ENCODE assay signal across 17 cellular contexts in the genomic region with DNA sequence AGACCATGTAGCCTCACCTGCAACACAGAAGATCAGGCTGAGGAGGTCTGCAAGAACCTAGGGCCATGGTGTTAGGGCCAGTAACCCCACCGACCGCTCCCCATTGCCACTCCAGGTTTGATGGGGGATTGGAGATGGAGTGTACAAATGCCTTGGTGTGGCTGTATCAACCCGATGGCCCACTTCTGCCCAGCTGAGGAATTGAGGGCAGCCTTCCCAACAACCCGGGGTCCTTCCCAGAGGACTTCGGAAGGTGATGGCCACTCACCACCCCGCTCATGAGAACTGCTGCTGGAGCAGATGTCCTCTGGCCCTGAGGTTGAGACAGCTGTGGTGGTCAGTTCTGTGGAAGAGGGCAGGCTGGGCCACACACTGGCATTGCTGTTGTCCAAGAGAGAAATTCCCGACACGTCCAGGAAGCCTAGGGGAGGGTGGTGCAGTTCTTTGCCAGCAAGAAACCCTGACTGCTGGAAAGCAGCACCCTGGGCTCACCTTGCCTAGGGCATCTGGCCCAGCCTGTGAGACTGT. TPM values are rescaled to one million over a fixed set of nuclear protein-coding genes. Genes with fewer than 3 reads are reported as not detected.
DNase-seq lines count a peak whose midpoint lies in the region; ATAC-seq and TF ChIP-seq lines count a peak whose summit lies in the region.
"Had no signal": no experiment of that assay in that cellular context is flagged by ENCODE, and none has a peak within 500 bp of the region (broad histone marks: within the 10 kb centered on the region; RNA-seq: fewer than 3 reads in every experiment).

No MANE protein-coding gene starts in this region.

- H3K14ac ChIP-seq in neuronal stem cell (ENCODE audit: low read length): no peak overlapping the region

- H4K91ac ChIP-seq in neuronal stem cell (ENCODE audit: low read depth, low read length, poor library complexity): no peak overlapping the region

- H3K4me1 ChIP-seq in neuronal stem cell (ENCODE audit: control insufficient read depth in 2 of 2, insufficient read depth in 1 of 2, low read depth in 1 of 2, low read length in 2 of 2) (peaks cover 0 to 11% of the 10 kb centered on the region in 2 donors), mucosa of descending colon (ENCODE audit: low read depth) (peaks cover 4% of the 10 kb centered on the region)
- H3K4me1 ChIP-seq: BE2C had no signal

- peaks cover 70% of the 10 kb centered on the region for H3K36me3 Mint-ChIP-seq in activated T-cell treated with anti-CD3 and anti-CD28 coated beads, Interleukin-2, amount 50 U/mL, for 24 hours (ENCODE audit: low read depth)
- H3K36me3 Mint-ChIP-seq in stimulated activated effector memory CD8-positive, alpha-beta T cell treated with anti-CD3 and anti-CD28 coated beads, Interleukin-12 subunit alpha, Interleukin-12 subunit beta, amount 100 ng/mL, for 72 hours: peaks cover 43% of the 10 kb centered on the region

- ATAC-seq in stimulated activated effector memory CD8-positive, alpha-beta T cell treated with anti-CD3 and anti-CD28 coated beads, Interleukin-12 subunit alpha, Interleukin-12 subunit beta, amount 100 ng/mL, for 72 hours: no peak
- no peak for ATAC-seq in GM19455 (IDR thresholded peaks at IDR 0.05; ENCODE audit: unreplicated experiment)
- ATAC-seq in mucosa of descending colon: no peak
- ATAC-seq: GM12878, HCT116 had no signal

- H3K4me3 Mint-ChIP-seq in activated T-cell treated with anti-CD3 and anti-CD28 coated beads, Interleukin-2, amount 50 U/mL, for 24 hours: no peak overlapping the region
- H3K4me3 Mint-ChIP-seq in stimulated activated effector memory CD8-positive, alpha-beta T cell treated with anti-CD3 and anti-CD28 coated beads, Interleukin-12 subunit alpha, Interleukin-12 subunit beta, amount 100 ng/mL, for 72 hours: no peak overlapping the region
- H3K4me3 Mint-ChIP-seq: CD4-positive, alpha-beta memory T cell had no signal

- no peak overlapping the region for H4K8ac ChIP-seq in neuronal stem cell (ENCODE audit: low read depth, low read length)

- no peak overlapping the region for H3K9ac ChIP-seq in neuronal stem cell (ENCODE audit: low read depth, low read length, poor library complexity)
- H3K9ac ChIP-seq: GM23248 had no signal

- H3K27me3 Mint-ChIP-seq in activated T-cell treated with anti-CD3 and anti-CD28 coated beads, Interleukin-2, amount 50 U/mL, for 24 hours: no peaks in the 10 kb centered on the region
- H3K27me3 Mint-ChIP-seq: CD4-positive, alpha-beta memory T cell had no signal

- H3K36me3 ChIP-seq in neuronal stem cell (replicated peaks in 1 of 2; ENCODE audit: control insufficient read depth in 2 of 2, insufficient read depth in 2 of 2, low read length in 2 of 2): peaks cover 41 to 96% of the 10 kb centered on the region in 2 donors
- H3K36me3 ChIP-seq in mucosa of descending colon (ENCODE audit: low read depth): no peaks in the 10 kb centered on the region

- H2AFZ ChIP-seq in neuronal stem cell (ENCODE audit: low read length): no peak overlapping the region
- H2AFZ ChIP-seq: GM23248 had no signal

- no peak for DNase-seq in activated T-cell treated with anti-CD3 and anti-CD28 coated beads, Interleukin-2, amount 50 U/mL, for 24 hours
- no peak for DNase-seq in activated T-cell treated with anti-CD3 and anti-CD28 coated beads, Interleukin-2, amount 50 U/mL, for 1 hour
- DNase-seq in neuronal stem cell (ENCODE audit: low spot score): no peak
- DNase-seq in stimulated activated effector memory CD8-positive, alpha-beta T cell treated with anti-CD3 and anti-CD28 coated beads, Interleukin-12 subunit alpha, Interleukin-12 subunit beta, amount 100 ng/mL, for 72 hours (ENCODE audit: low spot score in 2 of 2): peak in 1 of 2 donors; percentile 42
- no peak for DNase-seq in mucosa of descending colon
- DNase-seq in activated effector memory CD4-positive, alpha-beta T cell treated with Interleukin-2 at 50 U/mL for 16 hours: no peak
- DNase-seq: BE2C; CD4-positive, alpha-beta memory T cell; DMS79 had no signal

- H3K4me1 Mint-ChIP-seq in activated T-cell treated with anti-CD3 and anti-CD28 coated beads, Interleukin-2, amount 50 U/mL, for 24 hours (ENCODE audit: low read depth): peaks cover 18% of the 10 kb centered on the region
- H3K4me1 Mint-ChIP-seq in stimulated activated effector memory CD8-positive, alpha-beta T cell treated with anti-CD3 and anti-CD28 coated beads, Interleukin-12 subunit alpha, Interleukin-12 subunit beta, amount 100 ng/mL, for 72 hours: peaks cover 28% of the 10 kb centered on the region

- H2BK15ac ChIP-seq in neuronal stem cell (ENCODE audit: low read length): no peak overlapping the region

- H3K4me3 ChIP-seq in neuronal stem cell (ENCODE audit: low read length in 2 of 2) (no peak overlapping the region), mucosa of descending colon (no peak overlapping the region)
- H3K4me3 ChIP-seq: GM12878, GM23248 had no signal

- peak overlapping the region; percentile 26 for H3K27ac Mint-ChIP-seq in activated T-cell treated with anti-CD3 and anti-CD28 coated beads, Interleukin-2, amount 50 U/mL, for 24 hours
- peak overlapping the region; percentile 68 for H3K27ac Mint-ChIP-seq in stimulated activated effector memory CD8-positive, alpha-beta T cell treated with anti-CD3 and anti-CD28 coated beads, Interleukin-12 subunit alpha, Interleukin-12 subunit beta, amount 100 ng/mL, for 72 hours

- no peaks in the 10 kb centered on the region for H3K27me3 ChIP-seq in neuronal stem cell (ENCODE audit: control insufficient read depth in 3 of 3, insufficient read depth in 3 of 3, low read depth in 1 of 3, low read length in 3 of 3)
- H3K27me3 ChIP-seq: BE2C had no signal

- H2AK5ac ChIP-seq in neuronal stem cell (ENCODE audit: low read depth, low read length): no peak overlapping the region

- no peak overlapping the region for H2BK5ac ChIP-seq in neuronal stem cell (ENCODE audit: low read length)

- H3K79me1 ChIP-seq in neuronal stem cell (ENCODE audit: low read depth, low read length): peaks cover 8% of the 10 kb centered on the region

- TF ChIP-seq CTCF in mucosa of descending colon (IDR thresholded peaks at IDR 0.05): no peak

- peak overlapping the region; percentile 69 for H3K23ac ChIP-seq in neuronal stem cell (ENCODE audit: low read depth, low read length, poor library complexity)

- no CpG with 5 or more reads among the region's 8 CpGs for WGBS in neuronal stem cell (ENCODE audit: extremely low coverage in 2 of 2, insufficient read length in 2 of 2, insufficient replicate concordance in 1 of 2), 2 donors

- no peak overlapping the region for H2BK120ac ChIP-seq in neuronal stem cell (ENCODE audit: low read depth, low read length)

- H2BK12ac ChIP-seq in neuronal stem cell (ENCODE audit: low read length): no peak overlapping the region

- H3K4ac ChIP-seq in neuronal stem cell (ENCODE audit: low read length): no peak overlapping the region

- H3K4me2 ChIP-seq in neuronal stem cell (ENCODE audit: insufficient read depth, low read length, poor library complexity, severe bottlenecking): no peak overlapping the region

- H3K9me3 ChIP-seq in neuronal stem cell (replicated peaks in 1 of 2; ENCODE audit: control insufficient read depth in 2 of 2, insufficient read depth in 1 of 2, low read depth in 1 of 2, low read length in 2 of 2): no peaks in the 10 kb centered on the region
- H3K9me3 ChIP-seq in mucosa of descending colon: no peaks in the 10 kb centered on the region
- H3K9me3 ChIP-seq: BE2C had no signal

- H3K27ac ChIP-seq in cingulate gyrus (ENCODE audit: low read depth, low read length): peak overlapping the region; percentile 80
- H3K27ac ChIP-seq in neuronal stem cell (replicated peaks; ENCODE audit: low read length): no peak overlapping the region
- H3K27ac ChIP-seq: C4-2B, GM23248, HL-60 had no signal

- intact Hi-C loops in mucosa of descending colon (cut with DNase I, micrococcal nuclease): no loop called here

- H3K9me3 Mint-ChIP-seq in activated T-cell treated with anti-CD3 and anti-CD28 coated beads, Interleukin-2, amount 50 U/mL, for 24 hours: no peaks in the 10 kb centered on the region
- H3K9me3 Mint-ChIP-seq in stimulated activated effector memory CD8-positive, alpha-beta T cell treated with anti-CD3 and anti-CD28 coated beads, Interleukin-12 subunit alpha, Interleukin-12 subunit beta, amount 100 ng/mL, for 72 hours: no peaks in the 10 kb centered on the region
- H3K9me3 Mint-ChIP-seq: CD4-positive, alpha-beta memory T cell had no signal

- no peak overlapping the region for H3K18ac ChIP-seq in neuronal stem cell (ENCODE audit: low read length)

RNA-seq across cellular contexts. Expression of gene GORASP1, which starts 8.9 kb away (rescaled TPM):
- polyA plus RNA-seq in neuronal stem cell (2013, experiment 1 of 2): 18.3 TPM
- 18.3 TPM for polyA plus RNA-seq in neuronal stem cell (2013, experiment 2 of 2)
- 100 to 1,000 TPM in 1 of 3 donors, 10 to 100 TPM in 2; 93.5 to 122 (median 94.7) TPM for total RNA-seq in mucosa of descending colon

RNA-seq across cellular contexts. Expression of gene TTC21A, which starts 8.9 kb away (rescaled TPM):
- polyA plus RNA-seq in neuronal stem cell (2013, experiment 1 of 2): 4.3 TPM
- 4.8 TPM for polyA plus RNA-seq in neuronal stem cell (2013, experiment 2 of 2)
- 10 to 100 TPM in 1 of 3 donors, 1 to 10 TPM in 2; 6.2 to 11.1 (median 7.2) TPM for total RNA-seq in mucosa of descending colon

RNA-seq across cellular contexts. Expression of gene WDR48, which starts 46.7 kb away (rescaled TPM):
- polyA plus RNA-seq in neuronal stem cell (2013, experiment 1 of 2): 45.7 TPM
- polyA plus RNA-seq in neuronal stem cell (2013, experiment 2 of 2): 46.4 TPM
- total RNA-seq in mucosa of descending colon: 10 to 100 TPM; 33.0 to 46.8 (median 37.5) TPM

RNA-seq across cellular contexts. Expression of gene SCN11A, which starts 46.8 kb away (rescaled TPM):
- polyA plus RNA-seq in neuronal stem cell (2013, experiment 1 of 2): 0.25 TPM
- 0.29 TPM for polyA plus RNA-seq in neuronal stem cell (2013, experiment 2 of 2)
- total RNA-seq in mucosa of descending colon: 1 to 10 TPM in 1 of 3 donors, under 1 TPM in 2; 0.23 to 2.1 (median 0.27) TPM
- total RNA-seq: G401, GM23248 had no signal
- polyA plus RNA-seq: CD4-positive, alpha-beta memory T cell; GM23248 had no signal

RNA-seq across cellular contexts. Expression of gene CSRNP1, which starts 54.9 kb away (rescaled TPM):
- polyA plus RNA-seq in neuronal stem cell (2013, experiment 1 of 2): 4.6 TPM
- 4.5 TPM for polyA plus RNA-seq in neuronal stem cell (2013, experiment 2 of 2)
- 10 to 100 TPM; 16.9 to 38.8 (median 21.4) TPM for total RNA-seq in mucosa of descending colon
